17 cellular contexts compared by ENCODE assay signal in genomic region chr2:48548871-48549270, GRCh38. TPM values are rescaled to one million over a fixed set of nuclear protein-coding genes. Genes with fewer than 3 reads are reported as not detected.
DNase-seq lines count a peak whose midpoint lies in the region; TF ChIP-seq lines count a peak whose summit lies in the region.
"Had no signal": no experiment of that assay in that cellular context is flagged by ENCODE, and none has a peak within 500 bp of the region (broad histone marks: within the 10 kb centered on the region; RNA-seq: fewer than 3 reads in every experiment).

No MANE protein-coding gene starts in this region.

- H3K4me1 ChIP-seq in Karpas-422 (ENCODE audit: low read length) (no peaks in the 10 kb centered on the region), esophagus muscularis mucosa (peaks cover 34 to 99% (median 97%) of the 10 kb centered on the region in 4 donors), muscle layer of duodenum (ENCODE audit: control insufficient read depth in 1 of 2, insufficient read depth in 2 of 2, low read length in 2 of 2) (peaks cover 0 to 37% of the 10 kb centered on the region in 2 donors), transverse colon (peaks cover 0 to 19% (median 1%) of the 10 kb centered on the region in 4 donors)

- H3K27ac ChIP-seq in Karpas-422 (ENCODE audit: low read length) (no peak overlapping the region), esophagus muscularis mucosa (replicated peaks in 1 of 4) (peak overlapping the region; percentile 72 to 83 (median 78)), muscle layer of duodenum (ENCODE audit: low read length) (peak overlapping the region; percentile 76), transverse colon (peak overlapping the region; percentile 22 to 67 (median 55))
- H3K27ac ChIP-seq: brain microvascular endothelial cell, C4-2B had no signal

- H4K20me1 ChIP-seq in Karpas-422 (ENCODE audit: insufficient read depth, low read depth, low read length) = no peaks in the 10 kb centered on the region

- H3K27ac Mint-ChIP-seq in activated T-helper 2 cell treated with anti-CD3 and anti-CD28 coated beads, Interferon-gamma antibody, Interleukin-2, Interleukin-4, amounts not matched to agents 10 μg/mL and 5 μg/mL and 100 μg/mL, durations not matched to agents 14 hours and 24 hours and 36 hours = no peak overlapping the region
- H3K27ac Mint-ChIP-seq in progenitor cell of endocrine pancreas = no peak overlapping the region

- no peaks in the 10 kb centered on the region for H3K9me3 ChIP-seq in Karpas-422 (ENCODE audit: low read length)
- H3K9me3 ChIP-seq in esophagus muscularis mucosa = no peaks in the 10 kb centered on the region
- no peaks in the 10 kb centered on the region for H3K9me3 ChIP-seq in muscle layer of duodenum (ENCODE audit: control insufficient read depth in 1 of 2, low read length in 2 of 2)
- H3K9me3 ChIP-seq in transverse colon = no peaks in the 10 kb centered on the region
- H3K9me3 ChIP-seq: MG63 had no signal

- intact Hi-C loops in esophagus muscularis mucosa (cut with DNase I) = no loop called here
- intact Hi-C loops in transverse colon (cut with DNase I; ENCODE audit: low total_unique reads) = no loop called here
- intact Hi-C loops in activated T-helper 2 cell treated with anti-CD3 and anti-CD28 coated beads, Interferon-gamma antibody, Interleukin-2, Interleukin-4, amounts not matched to agents 10 μg/mL and 5 μg/mL and 100 μg/mL, durations not matched to agents 14 hours and 24 hours and 36 hours (cut with micrococcal nuclease) = no loop called here

- 41% methylated on average over 5 of the region's 5 CpGs for WGBS in esophagus muscularis mucosa
- WGBS in transverse colon (ENCODE audit: low coverage in 1 of 2), 2 donors = 65 to 83% methylated on average over 2 to 5 of the region's 5 CpGs

- TF ChIP-seq POLR2A in esophagus muscularis mucosa (IDR thresholded peaks at IDR 0.05; ENCODE audit: low read depth) (no peak), transverse colon (IDR thresholded peaks at IDR 0.05) (no peak)

- H3K79me2 ChIP-seq in Karpas-422 (ENCODE audit: low read length) = no peaks in the 10 kb centered on the region

- TF ChIP-seq CTCF in esophagus muscularis mucosa (IDR thresholded peaks at IDR 0.05) (no peak), transverse colon (IDR thresholded peaks at IDR 0.05) (no peak), progenitor cell of endocrine pancreas (IDR thresholded peaks at IDR 0.05; ENCODE audit: unreplicated experiment) (no peak)

- no peak for TF ChIP-seq EP300 in esophagus muscularis mucosa (IDR thresholded peaks at IDR 0.05)
- TF ChIP-seq EP300 in transverse colon (IDR thresholded peaks at IDR 0.05; ENCODE audit: low read depth) = no peak

- H3K27me3 ChIP-seq in Karpas-422 (ENCODE audit: low read length) (no peaks in the 10 kb centered on the region), esophagus muscularis mucosa (no peaks in the 10 kb centered on the region), muscle layer of duodenum (ENCODE audit: low read depth, low read length) (no peaks in the 10 kb centered on the region), transverse colon (no peaks in the 10 kb centered on the region)
- H3K27me3 ChIP-seq: brain microvascular endothelial cell, MG63 had no signal

- no peak overlapping the region for H3K9ac ChIP-seq in Karpas-422 (ENCODE audit: low read length)

- H3K36me3 ChIP-seq in Karpas-422 (ENCODE audit: insufficient read depth, low read length) (no peaks in the 10 kb centered on the region), esophagus muscularis mucosa (peaks cover 0 to 4% (median 1%) of the 10 kb centered on the region in 4 donors), muscle layer of duodenum (ENCODE audit: control insufficient read depth in 1 of 2, insufficient read depth in 2 of 2, low read length in 2 of 2) (no peaks in the 10 kb centered on the region), transverse colon (no peaks in the 10 kb centered on the region)
- H3K36me3 ChIP-seq: brain microvascular endothelial cell, MG63 had no signal

- H3K4me3 ChIP-seq in Karpas-422 (ENCODE audit: low read length) (no peak overlapping the region), esophagus muscularis mucosa (no peak overlapping the region), muscle layer of duodenum (ENCODE audit: low read depth in 1 of 2, low read length in 2 of 2) (peak overlapping the region in 1 of 2 donors; percentile 12), transverse colon (no peak overlapping the region)
- H3K4me3 ChIP-seq: MG63 had no signal

- no peaks in the 10 kb centered on the region for H3K27me3 Mint-ChIP-seq in activated T-helper 2 cell treated with anti-CD3 and anti-CD28 coated beads, Interferon-gamma antibody, Interleukin-2, Interleukin-4, amounts not matched to agents 10 μg/mL and 5 μg/mL and 100 μg/mL, durations not matched to agents 14 hours and 24 hours and 36 hours (ENCODE audit: low read depth)
- no peaks in the 10 kb centered on the region for H3K27me3 Mint-ChIP-seq in progenitor cell of endocrine pancreas

- DNase-seq in Karpas-422 (peak; percentile 4), esophagus muscularis mucosa (ENCODE audit: extremely low spot score) (no peak), transverse colon (no peak), NCI-H524 treated with DMSO at 0.1 percent for 48 hours (lab: John Stamatoyannopoulos, UW) (no peak), progenitor cell of endocrine pancreas (ENCODE audit: low spot score, unreplicated experiment) (no peak)
- no peak for DNase-seq in activated T-helper 2 cell treated with anti-CD3 and anti-CD28 coated beads, Interferon-gamma antibody, Interleukin-2, Interleukin-4, amounts not matched to agents 10 μg/mL and 5 μg/mL and 100 μg/mL, durations not matched to agents 14 hours and 24 hours and 36 hours (ENCODE audit: low spot score)
- DNase-seq: activated gamma-delta T cell, brain microvascular endothelial cell, DMS153, kidney glomerular epithelial cell, MG63, NCI-H187 treated with DMSO at 0.1 percent for 48 hours, retina, Right ventricle myocardium superior, T-helper 2 cell had no signal

- no peaks in the 10 kb centered on the region for H3K36me3 Mint-ChIP-seq in activated T-helper 2 cell treated with anti-CD3 and anti-CD28 coated beads, Interferon-gamma antibody, Interleukin-2, Interleukin-4, amounts not matched to agents 10 μg/mL and 5 μg/mL and 100 μg/mL, durations not matched to agents 14 hours and 24 hours and 36 hours (ENCODE audit: low read depth)
- peaks cover 1% of the 10 kb centered on the region for H3K36me3 Mint-ChIP-seq in progenitor cell of endocrine pancreas (ENCODE audit: insufficient read depth)

- H2AFZ ChIP-seq in Karpas-422 (ENCODE audit: low read length) = no peak overlapping the region

- no peak overlapping the region for H3K4me3 Mint-ChIP-seq in activated T-helper 2 cell treated with anti-CD3 and anti-CD28 coated beads, Interferon-gamma antibody, Interleukin-2, Interleukin-4, amounts not matched to agents 10 μg/mL and 5 μg/mL and 100 μg/mL, durations not matched to agents 14 hours and 24 hours and 36 hours (ENCODE audit: low read depth)
- no peak overlapping the region for H3K4me3 Mint-ChIP-seq in progenitor cell of endocrine pancreas (ENCODE audit: low read depth)

- H3K9me3 Mint-ChIP-seq in activated T-helper 2 cell treated with anti-CD3 and anti-CD28 coated beads, Interferon-gamma antibody, Interleukin-2, Interleukin-4, amounts not matched to agents 10 μg/mL and 5 μg/mL and 100 μg/mL, durations not matched to agents 14 hours and 24 hours and 36 hours = no peaks in the 10 kb centered on the region
- no peaks in the 10 kb centered on the region for H3K9me3 Mint-ChIP-seq in progenitor cell of endocrine pancreas (ENCODE audit: low read depth)

- H3K4me1 Mint-ChIP-seq in activated T-helper 2 cell treated with anti-CD3 and anti-CD28 coated beads, Interferon-gamma antibody, Interleukin-2, Interleukin-4, amounts not matched to agents 10 μg/mL and 5 μg/mL and 100 μg/mL, durations not matched to agents 14 hours and 24 hours and 36 hours (ENCODE audit: low read depth) = no peaks in the 10 kb centered on the region
- H3K4me1 Mint-ChIP-seq in progenitor cell of endocrine pancreas (ENCODE audit: low read depth) = no peaks in the 10 kb centered on the region

- no peaks in the 10 kb centered on the region for H3K9me2 ChIP-seq in Karpas-422 (replicated peaks; ENCODE audit: insufficient read depth, low read length)

- in situ Hi-C loops in transverse colon (cut with MboI; ENCODE audit: low pct_ligation_motif_present in 1 of 4, low pct_unique_long_range_greater_than_20kb in 1 of 4, low sequenced_read_pairs in 3 of 4) = no loop called here

- H3K4me2 ChIP-seq in Karpas-422 (ENCODE audit: low read depth, low read length, poor library complexity, severe bottlenecking) = no peak overlapping the region

RNA-seq across cellular contexts. Expression of gene STON1, which starts 18.9 kb away (rescaled TPM):
- total RNA-seq in Karpas-422 (2014; rRNA removed; shearing (Covaris generic); ENCODE audit: low replicate concordance) = 0.63 and 2.8 TPM in 2 replicates
- total RNA-seq in esophagus muscularis mucosa = 100 to 1,000 TPM; 135 to 198 (median 168) TPM
- 10 to 100 TPM; 21.4 to 39.2 (median 27.1) TPM for total RNA-seq in transverse colon
- 1.9 and 2.1 TPM in 2 replicates for total RNA-seq in activated T-helper 2 cell treated with anti-CD3 and anti-CD28 coated beads, Interferon-gamma antibody, Interleukin-2, Interleukin-4, amounts not matched to agents 10 μg/mL and 5 μg/mL and 100 μg/mL, durations not matched to agents 14 hours and 24 hours and 36 hours
- total RNA-seq in progenitor cell of endocrine pancreas = 8.2 and 8.6 TPM in 2 replicates
